In the genomic region with DNA sequence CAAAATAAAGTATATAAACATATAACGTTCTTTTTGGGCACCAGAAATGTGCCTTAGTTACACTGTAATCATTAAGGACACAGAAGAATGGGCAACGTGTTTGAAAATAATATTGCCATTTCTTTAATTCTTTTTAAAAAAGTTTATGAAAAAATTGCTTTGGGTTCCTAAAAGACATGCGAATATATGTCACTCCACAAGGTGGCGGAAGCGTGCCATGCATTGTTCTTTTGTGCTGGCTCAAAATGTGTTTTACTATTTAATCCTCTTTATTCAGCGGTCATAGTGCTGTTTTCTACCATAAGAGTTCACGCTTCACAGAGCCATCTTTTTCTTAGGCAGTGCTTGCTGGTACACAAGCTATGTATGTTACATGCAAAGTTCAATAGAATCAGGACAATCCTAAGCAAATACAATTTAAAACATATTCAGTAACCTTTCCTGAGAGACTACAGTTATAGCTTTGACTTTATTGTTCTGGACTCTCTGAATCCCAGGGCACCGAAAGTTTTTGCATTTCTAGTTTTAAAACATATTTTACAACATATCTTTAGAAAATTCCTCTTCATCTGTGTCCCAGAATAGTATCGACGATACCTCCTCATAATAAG, we compare ENCODE assay signal across 8 cellular contexts.
DNase-seq lines count a peak whose midpoint lies in the region; ATAC-seq and TF ChIP-seq lines count a peak whose summit lies in the region.

No MANE protein-coding gene starts in this region.

- no peak overlapping the region for H3K4me3 Mint-ChIP-seq in effector memory CD8-positive, alpha-beta T cell

- DNase-seq in AG04449 (ENCODE audit: low read depth, low spot score): peak; percentile 5
- peak; percentile 40 to 85 for DNase-seq in NCI-H446 (lab: John Stamatoyannopoulos, UW)
- DNase-seq in activated CD4-positive, alpha-beta T cell treated with anti-CD3 and anti-CD28 coated beads, Interleukin-2, amount 50 U/mL, for 1 hour: peak; percentile 25
- peak; percentile 44 to 53 (median 45) for DNase-seq in effector memory CD8-positive, alpha-beta T cell
- peak; percentile 61 for DNase-seq in midbrain (lab: John Stamatoyannopoulos, UW)
- peak; percentile 75 for DNase-seq in stimulated activated CD8-positive, alpha-beta memory T cell treated with anti-CD3 and anti-CD28 coated beads, Interleukin-4, amount 100 ng/mL, for 48 hours

- H3K9me3 Mint-ChIP-seq in effector memory CD8-positive, alpha-beta T cell: no peaks in the 10 kb centered on the region

- POLR2A ChIA-PET in AG04449 (lab: Yijun Ruan, JAX): no interaction called here

- no peaks in the 10 kb centered on the region for H3K36me3 Mint-ChIP-seq in effector memory CD8-positive, alpha-beta T cell (ENCODE audit: insufficient read depth)

- H3K27ac Mint-ChIP-seq in effector memory CD8-positive, alpha-beta T cell: no peak overlapping the region

- no peaks in the 10 kb centered on the region for H3K4me1 Mint-ChIP-seq in effector memory CD8-positive, alpha-beta T cell (ENCODE audit: low read depth in 2 of 2)

- H3K27me3 Mint-ChIP-seq in effector memory CD8-positive, alpha-beta T cell: no peaks in the 10 kb centered on the region

- TF ChIP-seq CTCF in AG04449 (IDR thresholded peaks at IDR 0.05; ENCODE audit: insufficient read depth, low read length, missing control alignments): peak; percentile 68

- no peak for TF ChIP-seq POLR2A in GM18505 (IDR thresholded peaks at IDR 0.05; ENCODE audit: borderline replicate concordance, extremely low read depth, insufficient read depth, insufficient read length)

- peak; percentile 58 for ATAC-seq in GM18505 (IDR thresholded peaks at IDR 0.05; ENCODE audit: unreplicated experiment)
- peak; percentile 49 for ATAC-seq in HG03097 (IDR thresholded peaks at IDR 0.05; ENCODE audit: low FRiP score, unreplicated experiment)
- peak; percentile 61 for ATAC-seq in effector memory CD8-positive, alpha-beta T cell (replicated peaks)

- CTCF ChIA-PET in AG04449 (lab: Yijun Ruan, JAX): interaction anchor here (0.6 to 2.7 kb wide), 16 partner anchors 11 to 566 kb away, joined by 3 to 28 read pairs (median 4); a partner anchor contains a TSS

- no peak overlapping the region for H3K4me3 ChIP-seq in AG04449 (ENCODE audit: low read depth, low read length)

Comparison
In these comparisons a context has a peak if more than half of its experiments do, and no peak if none do; other contexts are left out.
1. DNase-seq: peak in every context shown above with its lines; median percentile 75 in stimulated activated CD8-positive, alpha-beta memory T cell treated with anti-CD3 and anti-CD28 coated beads, Interleukin-4, amount 100 ng/mL, for 48 hours; 62 in NCI-H446; 61 in midbrain; 45 in effector memory CD8-positive, alpha-beta T cell; 25 in activated CD4-positive, alpha-beta T cell treated with anti-CD3 and anti-CD28 coated beads, Interleukin-2, amount 50 U/mL, for 1 hour; 5 in AG04449.